In the genomic region with DNA sequence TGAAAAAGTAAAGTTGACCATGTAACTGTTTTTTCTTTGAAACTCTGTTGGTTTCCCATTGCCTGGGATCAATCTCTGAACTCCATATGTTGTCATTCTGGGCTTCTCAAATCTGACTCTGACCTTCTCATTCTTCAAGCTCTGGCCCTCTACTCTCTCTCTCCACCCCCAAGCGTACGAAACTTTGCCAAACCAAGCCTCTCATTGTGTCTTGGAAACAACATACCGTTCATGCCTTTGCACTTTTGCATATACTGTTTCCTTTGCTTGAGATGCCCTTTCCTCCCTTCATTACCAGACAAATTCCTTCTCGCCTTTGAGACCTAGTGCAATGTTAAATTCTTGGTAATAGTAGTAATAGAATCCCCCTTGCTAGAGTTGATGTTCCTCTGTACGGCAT, we compare ENCODE assay signal across 22 cellular contexts.
"Had no signal": no experiment of that assay in that cellular context is flagged by ENCODE, and none has a peak within 500 bp of the region (broad histone marks: within the 10 kb centered on the region; RNA-seq: fewer than 3 reads in every experiment).

No MANE protein-coding gene starts in this region.

- H3K4me1 ChIP-seq: left lung, prostate gland, right atrium auricular region had no signal

- DNase-seq: dermis blood vessel endothelial cell; effector memory CD4-positive, alpha-beta T cell; hypothalamus; immature natural killer cell; left lung; mesenchymal stem cell; mucosa of descending colon; naive B cell; stimulated activated CD4-positive, alpha-beta T cell treated with anti-CD3 and anti-CD28 coated beads, Interleukin-12 subunit alpha, Interleukin-12 subunit beta, amount 100 ng/mL, for 4 hours; stimulated activated CD4-positive, alpha-beta T cell treated with anti-CD3 and anti-CD28 coated beads, Interleukin-1b, Interleukin-23, amount 100 ng/mL, for 48 hours; stimulated activated CD4-positive, alpha-beta T cell treated with anti-CD3 and anti-CD28 coated beads, Interleukin-4, amount 100 ng/mL, for 1 hour; stimulated activated CD8-positive, alpha-beta memory T cell treated with anti-CD3 and anti-CD28 coated beads, Interleukin-4, amount 100 ng/mL, for 48 hours; stimulated activated naive CD4-positive, alpha-beta T cell; stimulated activated naive CD8-positive, alpha-beta T cell treated with anti-CD3 and anti-CD28 coated beads, Interleukin-15, amount 100 ng/mL, for 72 hours had no signal

- ATAC-seq: left lung; mucosa of descending colon; natural killer cell treated with Interleukin-12 subunit alpha and Interleukin-12 subunit beta and Interleukin-15 and Interleukin-18, amount 100 ng/mL, for 72 hours; sciatic nerve; stimulated activated naive CD8-positive, alpha-beta T cell treated with anti-CD3 and anti-CD28 coated beads, Interleukin-15, amount 100 ng/mL, for 72 hours had no signal

- H3K27me3 ChIP-seq: left lung, right atrium auricular region, suprapubic skin had no signal

- H3K9me3 ChIP-seq: esophagus muscularis mucosa, left lung, mucosa of descending colon, prostate gland, right atrium auricular region, suprapubic skin had no signal

- H3K4me3 ChIP-seq: coronary artery, esophagus muscularis mucosa, left lung, mucosa of descending colon, prostate gland, right atrium auricular region, smooth muscle cell, suprapubic skin had no signal

- H3K36me3 ChIP-seq: esophagus muscularis mucosa, left lung, prostate gland, right atrium auricular region, suprapubic skin had no signal

- H3K27ac ChIP-seq: coronary artery, esophagus muscularis mucosa, left lung, prostate gland, right atrium auricular region, suprapubic skin had no signal

- H3K4me2 ChIP-seq: smooth muscle cell had no signal
